Comparison of ENCODE assay signal across 2 cellular contexts in the genomic region with DNA sequence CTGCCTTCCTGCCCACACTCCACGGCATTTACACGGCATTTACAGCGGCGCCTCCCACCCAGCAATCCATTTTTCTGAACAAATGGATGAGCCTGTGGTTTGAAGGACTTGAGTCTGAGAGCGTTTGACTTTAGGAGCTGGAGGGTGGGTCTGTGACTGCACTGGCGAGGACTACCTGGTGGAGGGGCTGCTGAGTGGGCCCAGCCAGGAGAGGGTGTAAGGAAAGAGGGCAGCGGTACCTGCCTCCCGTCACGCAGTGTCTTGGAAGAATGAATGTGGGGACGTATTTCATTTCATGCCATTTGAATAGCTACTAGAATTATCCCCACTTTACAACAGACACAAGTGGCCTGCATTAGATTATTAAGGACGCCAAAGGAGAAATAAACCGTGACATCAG.
TF ChIP-seq lines count a peak whose summit lies in the region.

No MANE protein-coding gene starts in this region.

TF ChIP-seq in A549, 52 proteins besides CTCF, POLR2A, EP300 and RAD21 (continued from another document):
- TF ChIP-seq MAZ (IDR thresholded peaks at IDR 0.05; ENCODE audit: borderline replicate concordance, low read depth, low read length), result no peak
- no peak for TF ChIP-seq KDM5A (IDR thresholded peaks at IDR 0.05)
- TF ChIP-seq PHF8 (IDR thresholded peaks at IDR 0.05; ENCODE audit: borderline replicate concordance, low read depth), result no peak
- TF ChIP-seq ZC3H11A (IDR thresholded peaks at IDR 0.05), result no peak
- TF ChIP-seq HOXB13 (CRISPR knock-in tag; IDR thresholded peaks at IDR 0.05; ENCODE audit: low read depth), result no peak
- TF ChIP-seq TP53 (CRISPR knock-in tag; IDR thresholded peaks at IDR 0.05), result no peak

TF ChIP-seq in H1, 55 proteins besides CTCF, POLR2A, EP300 and RAD21 (continued from another document):
- TF ChIP-seq JUN (IDR thresholded peaks at IDR 0.05; ENCODE audit: low read depth, low read length) (no peak), GABPA (IDR thresholded peaks at IDR 0.05; ENCODE audit: borderline replicate concordance, insufficient read depth, low read length) (no peak)
- TF ChIP-seq, protein P1, sequence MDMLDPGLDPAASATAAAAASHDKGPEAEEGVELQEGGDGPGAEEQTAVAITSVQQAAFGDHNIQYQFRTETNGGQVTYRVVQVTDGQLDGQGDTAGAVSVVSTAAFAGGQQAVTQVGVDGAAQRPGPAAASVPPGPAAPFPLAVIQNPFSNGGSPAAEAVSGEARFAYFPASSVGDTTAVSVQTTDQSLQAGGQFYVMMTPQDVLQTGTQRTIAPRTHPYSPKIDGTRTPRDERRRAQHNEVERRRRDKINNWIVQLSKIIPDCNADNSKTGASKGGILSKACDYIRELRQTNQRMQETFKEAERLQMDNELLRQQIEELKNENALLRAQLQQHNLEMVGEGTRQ (IDR thresholded peaks at IDR 0.05; ENCODE audit: low read length), result no peak
